8 cellular contexts compared by ENCODE assay signal in the genomic region with DNA sequence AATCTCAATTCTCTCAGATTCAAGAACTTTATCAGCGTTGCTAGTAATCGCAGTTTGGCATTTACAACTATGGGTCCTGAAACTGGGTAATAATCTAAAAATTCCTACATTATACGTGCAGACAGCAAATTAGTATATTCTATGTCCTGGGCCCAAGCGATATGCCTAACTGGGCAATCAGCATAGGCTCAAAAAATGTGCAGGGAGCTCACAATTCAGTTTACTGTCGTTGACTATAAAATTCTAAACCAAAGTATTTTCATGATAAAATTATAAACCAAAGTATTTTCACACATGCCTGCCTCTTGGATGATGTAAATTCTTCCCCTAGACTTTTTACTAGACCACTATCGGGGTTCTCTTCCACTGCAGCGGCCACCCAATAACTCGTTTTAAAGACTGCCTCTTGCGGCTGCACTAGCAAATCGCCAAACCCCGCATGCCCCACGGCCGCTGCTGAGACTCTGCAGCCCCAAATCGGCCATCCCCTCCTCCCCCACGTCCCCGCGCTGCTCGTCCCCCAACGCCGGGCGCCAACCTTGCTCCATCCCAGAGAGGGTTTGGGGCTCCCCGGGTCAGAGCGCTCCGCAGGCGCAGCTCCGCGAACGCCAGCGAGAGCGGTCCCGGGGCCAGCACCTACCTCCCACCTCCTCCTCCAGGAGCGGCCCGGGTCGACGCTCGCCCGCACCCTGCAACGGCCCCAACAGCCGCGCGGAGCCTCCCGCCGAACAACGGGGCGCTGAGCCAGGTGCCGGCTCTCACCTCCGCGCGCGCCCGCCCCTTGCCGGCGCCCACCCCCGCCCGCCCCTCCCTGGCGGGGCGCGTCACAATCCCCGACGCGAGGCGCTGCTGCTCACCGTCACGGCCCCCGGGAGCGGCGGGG. TPM values are rescaled to one million over a fixed set of nuclear protein-coding genes. Genes with fewer than 3 reads are reported as not detected.
A peak's percentile ranks its signal among the peaks of the same experiment; 100 is the strongest.
DNase-seq lines count a peak whose midpoint lies in the region; ATAC-seq and TF ChIP-seq lines count a peak whose summit lies in the region.

No MANE protein-coding gene starts in this region.

- in situ Hi-C loops in Panc1 (cut with HindIII; ENCODE audit: low pct_unique_long_range_greater_than_20kb, low sequenced_read_pairs) = no loop called here

- CTCF ChIA-PET in Panc1 (lab: Charles Lee) = interaction anchor here (0.6 to 1.3 kb wide), 3 partner anchors 64 to 495 kb away, joined by 3 to 4 read pairs (median 4); no protein-coding TSS in a partner anchor

- BruUV-seq in Panc1 (replicated peaks; lab: Mats Ljungman, UMichigan) = TSS peak; percentile 83

- H3K27me3 ChIP-seq in Panc1 (ENCODE audit: control insufficient read depth, insufficient read depth, low read length) (no peaks in the 10 kb centered on the region), left lung (no peaks in the 10 kb centered on the region)

- intact Hi-C loops in Panc1 (cut with micrococcal nuclease; ENCODE audit: unreplicated experiment) (no loop called here), left lung (cut with DNase I) (no loop called here)

- TF ChIP-seq CTCF in C4-2B (conservative IDR thresholded peaks at IDR 0.05) (peak; percentile 56), Panc1 (IDR thresholded peaks at IDR 0.05) (peak; percentile 79), left lung (IDR thresholded peaks at IDR 0.05) (peak in 1 of 2 donors; percentile 8)

- peak overlapping the region; percentile 87 for H3K27ac ChIP-seq in C4-2B
- H3K27ac ChIP-seq in Panc1 (ENCODE audit: low read length) = peak overlapping the region; percentile 91
- H3K27ac ChIP-seq in left lung = peak overlapping the region; percentile 61 to 74

- H3K9me3 ChIP-seq in Panc1 (ENCODE audit: control insufficient read depth, insufficient read depth, low read depth, low read length) = no peaks in the 10 kb centered on the region
- no peaks in the 10 kb centered on the region for H3K9me3 ChIP-seq in left lung

- POLR2A ChIA-PET in Panc1 (lab: Charles Lee) = interaction anchor here (1.6 kb wide), 1 partner anchor 13 kb away, joined by 17 read pairs; no protein-coding TSS in a partner anchor

- H3K36me3 ChIP-seq in Panc1 (ENCODE audit: control insufficient read depth, insufficient read depth, low read length) (no peaks in the 10 kb centered on the region), left lung (no peaks in the 10 kb centered on the region)

- ATAC-seq in GM18858 (IDR thresholded peaks at IDR 0.05; ENCODE audit: unreplicated experiment) (peak; percentile 20), HG03565 (IDR thresholded peaks at IDR 0.05; ENCODE audit: unreplicated experiment) (peak; percentile 8), Panc1 (peak; percentile 61), left lung (peak; percentile 62)

- DNase-seq in Panc1 (ENCODE audit: low read depth, low spot score) = no peak
- DNase-seq in cerebellar cortex (ENCODE audit: low spot score) = peak; percentile 78
- peak in 1 of 2 donors; percentile 67 for DNase-seq in left lung
- peak; percentile 61 for DNase-seq in stimulated activated CD8-positive, alpha-beta memory T cell treated with anti-CD3 and anti-CD28 coated beads, Interleukin-4, amount 100 ng/mL, for 48 hours
- no peak for DNase-seq in activated effector memory CD4-positive, alpha-beta T cell treated with anti-CD3 and anti-CD28 coated beads, Interleukin-2, amount 50 U/mL, for 16 hours

- H3K4me1 ChIP-seq in Panc1 (ENCODE audit: control insufficient read depth, insufficient read depth, low read length) (peaks cover 40% of the 10 kb centered on the region), left lung (peaks cover 7 to 34% of the 10 kb centered on the region in 2 donors)

- peak overlapping the region; percentile 65 to 83 for H3K4me3 ChIP-seq in Panc1 (ENCODE audit: low read depth in 2 of 2, low read length in 2 of 2)
- H3K4me3 ChIP-seq in left lung = peak overlapping the region; percentile 68 to 84

RNA-seq across cellular contexts. Expression of gene SSX2IP, which starts 0.5 kb away (rescaled TPM):
- total RNA-seq in Panc1 (2021; ENCODE audit: unreplicated experiment) = 81.8 TPM
- polyA plus RNA-seq in Panc1 (2012; ENCODE audit: insufficient read length) = 24.5 TPM
- 10 to 100 TPM; 10.1 to 11.7 TPM for total RNA-seq in left lung

Comparison
In these comparisons a context has a peak if more than half of its experiments do, and no peak if none do; other contexts are left out.
1. ATAC-seq: peak in every context shown above with its lines; median percentile 62 in left lung; 61 in Panc1; 20 in GM18858; 8 in HG03565.
2. DNase-seq: peak in cerebellar cortex (single experiment) and stimulated activated CD8-positive, alpha-beta memory T cell treated with anti-CD3 and anti-CD28 coated beads, Interleukin-4, amount 100 ng/mL, for 48 hours (single experiment); none in Panc1 (single experiment) and activated effector memory CD4-positive, alpha-beta T cell treated with anti-CD3 and anti-CD28 coated beads, Interleukin-2, amount 50 U/mL, for 16 hours (single experiment).
3. Peak in every context shown above with its lines, with median percentiles within 50 percentile points of each other: H3K27ac ChIP-seq.